ENCODE assay signal across 18 cellular contexts in genomic region chr2:240512666-240513535, GRCh38. TPM values are rescaled to one million over a fixed set of nuclear protein-coding genes. Genes with fewer than 3 reads are reported as not detected.
A peak's percentile ranks its signal among the peaks of the same experiment; 100 is the strongest.
DNase-seq lines count a peak whose midpoint lies in the region; ATAC-seq, FAIRE-seq and TF ChIP-seq lines count a peak whose summit lies in the region.
"Had no signal": no experiment of that assay in that cellular context is flagged by ENCODE, and none has a peak within 500 bp of the region (broad histone marks: within the 10 kb centered on the region; RNA-seq: fewer than 3 reads in every experiment).

No MANE protein-coding gene starts in this region.

- H3K4me1 Mint-ChIP-seq in T-helper 17 cell, result peaks cover 8% of the 10 kb centered on the region
- H3K4me1 Mint-ChIP-seq in stimulated activated effector memory CD8-positive, alpha-beta T cell treated with anti-CD3 and anti-CD28 coated beads, Interleukin-12 subunit alpha, Interleukin-12 subunit beta, amount 100 ng/mL, for 72 hours, result peaks cover 27% of the 10 kb centered on the region

- H3K9me3 Mint-ChIP-seq in stimulated activated effector memory CD8-positive, alpha-beta T cell treated with anti-CD3 and anti-CD28 coated beads, Interleukin-12 subunit alpha, Interleukin-12 subunit beta, amount 100 ng/mL, for 72 hours, result no peaks in the 10 kb centered on the region
- H3K9me3 Mint-ChIP-seq: activated naive CD8-positive, alpha-beta T cell treated with anti-CD3 and anti-CD28 coated beads, Interleukin-2, amount 10 ng/mL, durations not matched to agents 7 days and 5 days; T-helper 1 cell treated with Interleukin-12 subunit alpha and Interleukin-12 subunit beta and Interleukin-4 antibody, amounts not matched to agents 30 μg/mL and 1 μg/mL, for 36 hours had no signal

- no peak overlapping the region for H3K27ac ChIP-seq in kidney (ENCODE audit: low read depth in 2 of 2, low read length in 2 of 2)
- H3K27ac ChIP-seq: gastroesophageal sphincter, GM23248, SJSA1, VCaP had no signal

- peak overlapping the region; percentile 80 for H3K27ac Mint-ChIP-seq in T-helper 17 cell
- H3K27ac Mint-ChIP-seq in stimulated activated effector memory CD8-positive, alpha-beta T cell treated with anti-CD3 and anti-CD28 coated beads, Interleukin-12 subunit alpha, Interleukin-12 subunit beta, amount 100 ng/mL, for 72 hours, result peak overlapping the region; percentile 91
- H3K27ac Mint-ChIP-seq: activated naive CD8-positive, alpha-beta T cell treated with anti-CD3 and anti-CD28 coated beads, Interleukin-2, amount 10 ng/mL, durations not matched to agents 7 days and 5 days; T-helper 1 cell treated with Interleukin-12 subunit alpha and Interleukin-12 subunit beta and Interleukin-4 antibody, amounts not matched to agents 30 μg/mL and 1 μg/mL, for 36 hours had no signal

- ATAC-seq in T-helper 17 cell (no peak), GM21619 (IDR thresholded peaks at IDR 0.05; ENCODE audit: unreplicated experiment) (no peak)
- no peak for ATAC-seq in stimulated activated effector memory CD8-positive, alpha-beta T cell treated with anti-CD3 and anti-CD28 coated beads, Interleukin-12 subunit alpha, Interleukin-12 subunit beta, amount 100 ng/mL, for 72 hours

- TF ChIP-seq CTCF in kidney (IDR thresholded peaks at IDR 0.05; ENCODE audit: borderline replicate concordance, extremely low read depth, insufficient read depth), result no peak

- peak; percentile 8 to 11 for DNase-seq in activated T-cell treated with anti-CD3 and anti-CD28 coated beads, Interleukin-2, amount 50 U/mL, for 48 hours
- DNase-seq in activated T-cell treated with anti-CD3 and anti-CD28 coated beads for 4 hours, result no peak
- no peak for DNase-seq in T-helper 17 cell
- DNase-seq in kidney, result peak; percentile 66
- DNase-seq in stimulated activated effector memory CD8-positive, alpha-beta T cell treated with anti-CD3 and anti-CD28 coated beads, Interleukin-12 subunit alpha, Interleukin-12 subunit beta, amount 100 ng/mL, for 72 hours (ENCODE audit: low spot score in 2 of 2), result peak in 1 of 2 donors; percentile 44
- no peak for DNase-seq in NCI-H748 treated with DMSO at 0.1 percent for 48 hours (lab: John Stamatoyannopoulos, UW)
- DNase-seq in NCI-H2227 (lab: John Stamatoyannopoulos, UW; ENCODE audit: unreplicated experiment), result no peak
- DNase-seq: NCI-H2081 treated with DMSO at 0.1 percent for 48 hours, NCI-H510A treated with DMSO at 0.1 percent for 48 hours had no signal

- peaks cover 7% of the 10 kb centered on the region for H3K36me3 Mint-ChIP-seq in T-helper 17 cell (ENCODE audit: low read depth)
- no peaks in the 10 kb centered on the region for H3K36me3 Mint-ChIP-seq in stimulated activated effector memory CD8-positive, alpha-beta T cell treated with anti-CD3 and anti-CD28 coated beads, Interleukin-12 subunit alpha, Interleukin-12 subunit beta, amount 100 ng/mL, for 72 hours

- intact Hi-C loops in kidney (cut with DNase I), result no loop called here

- no peaks in the 10 kb centered on the region for H3K4me1 ChIP-seq in kidney (ENCODE audit: control insufficient read depth in 1 of 2, insufficient read depth in 1 of 2, low read depth in 1 of 2, low read length in 2 of 2)

- H3K36me3 ChIP-seq in kidney (ENCODE audit: control insufficient read depth in 1 of 2, insufficient read depth in 2 of 2, low read length in 2 of 2), result peaks cover 0 to 8% of the 10 kb centered on the region in 2 donors
- H3K36me3 ChIP-seq: SJSA1 had no signal

- no peak overlapping the region for H3K4me3 ChIP-seq in kidney (ENCODE audit: low read length in 2 of 2)
- H3K4me3 ChIP-seq: gastroesophageal sphincter, GM23248, SJSA1 had no signal

- H3K27me3 Mint-ChIP-seq in T-helper 17 cell, result no peaks in the 10 kb centered on the region
- H3K27me3 Mint-ChIP-seq: activated naive CD8-positive, alpha-beta T cell treated with anti-CD3 and anti-CD28 coated beads, Interleukin-2, amount 10 ng/mL, durations not matched to agents 7 days and 5 days had no signal

- no peak overlapping the region for H3K4me3 Mint-ChIP-seq in T-helper 17 cell
- no peak overlapping the region for H3K4me3 Mint-ChIP-seq in stimulated activated effector memory CD8-positive, alpha-beta T cell treated with anti-CD3 and anti-CD28 coated beads, Interleukin-12 subunit alpha, Interleukin-12 subunit beta, amount 100 ng/mL, for 72 hours
- H3K4me3 Mint-ChIP-seq: activated naive CD8-positive, alpha-beta T cell treated with anti-CD3 and anti-CD28 coated beads, Interleukin-2, amount 10 ng/mL, durations not matched to agents 7 days and 5 days; T-helper 1 cell treated with Interleukin-12 subunit alpha and Interleukin-12 subunit beta and Interleukin-4 antibody, amounts not matched to agents 30 μg/mL and 1 μg/mL, for 36 hours had no signal

- H3K9me3 ChIP-seq in T-helper 17 cell (ENCODE audit: control insufficient read depth, low read length, poor library complexity, severe bottlenecking), result no peaks in the 10 kb centered on the region
- H3K9me3 ChIP-seq in kidney (ENCODE audit: control insufficient read depth in 1 of 2, low read length in 2 of 2), result no peaks in the 10 kb centered on the region
- H3K9me3 ChIP-seq: gastroesophageal sphincter, SJSA1 had no signal

- FAIRE-seq in kidney (lab: Jason Lieb, UNC), result no peak
- FAIRE-seq: islet of Langerhans, RCC 7860 had no signal

- no peak overlapping the region for H3K9ac ChIP-seq in kidney (ENCODE audit: low read length in 2 of 2)
- H3K9ac ChIP-seq: GM23248 had no signal

RNA-seq across cellular contexts. Expression of gene ANKMY1, which starts 44.9 kb away (rescaled TPM):
- total RNA-seq in T-helper 17 cell, result 10 to 100 TPM; 34.6 to 42.6 TPM
- total RNA-seq in kidney, result 22.1 TPM
- polyA plus RNA-seq in kidney (ENCODE audit: insufficient read depth, low read depth, low replicate concordance), result 3.0 TPM

RNA-seq across cellular contexts. Expression of gene DUSP28, which starts 47.3 kb away (rescaled TPM):
- total RNA-seq in T-helper 17 cell, result 10 to 100 TPM; 12.5 to 12.8 TPM
- 7.0 TPM for total RNA-seq in kidney
- 5.9 TPM for polyA plus RNA-seq in kidney (ENCODE audit: insufficient read depth, low read depth, low replicate concordance)

RNA-seq across cellular contexts. Expression of gene RNPEPL1, which starts 55.4 kb away (rescaled TPM):
- total RNA-seq in T-helper 17 cell (100 to 1,000 TPM; 111 to 130 TPM), kidney (77.4 TPM)
- polyA plus RNA-seq in kidney (ENCODE audit: insufficient read depth, low read depth, low replicate concordance), result 65.4 TPM

Comparison
In these comparisons a context has a peak if more than half of its experiments do, and no peak if none do; other contexts are left out.
1. DNase-seq: peak in activated T-cell treated with anti-CD3 and anti-CD28 coated beads, Interleukin-2, amount 50 U/mL, for 48 hours (2 of 2) and kidney (single experiment); none in activated T-cell treated with anti-CD3 and anti-CD28 coated beads for 4 hours (single experiment), T-helper 17 cell (0 of 3), NCI-H748 treated with DMSO at 0.1 percent for 48 hours (single experiment) and NCI-H2227 (single experiment).